ENCODE assay signal across 8 cellular contexts in the genomic region with DNA sequence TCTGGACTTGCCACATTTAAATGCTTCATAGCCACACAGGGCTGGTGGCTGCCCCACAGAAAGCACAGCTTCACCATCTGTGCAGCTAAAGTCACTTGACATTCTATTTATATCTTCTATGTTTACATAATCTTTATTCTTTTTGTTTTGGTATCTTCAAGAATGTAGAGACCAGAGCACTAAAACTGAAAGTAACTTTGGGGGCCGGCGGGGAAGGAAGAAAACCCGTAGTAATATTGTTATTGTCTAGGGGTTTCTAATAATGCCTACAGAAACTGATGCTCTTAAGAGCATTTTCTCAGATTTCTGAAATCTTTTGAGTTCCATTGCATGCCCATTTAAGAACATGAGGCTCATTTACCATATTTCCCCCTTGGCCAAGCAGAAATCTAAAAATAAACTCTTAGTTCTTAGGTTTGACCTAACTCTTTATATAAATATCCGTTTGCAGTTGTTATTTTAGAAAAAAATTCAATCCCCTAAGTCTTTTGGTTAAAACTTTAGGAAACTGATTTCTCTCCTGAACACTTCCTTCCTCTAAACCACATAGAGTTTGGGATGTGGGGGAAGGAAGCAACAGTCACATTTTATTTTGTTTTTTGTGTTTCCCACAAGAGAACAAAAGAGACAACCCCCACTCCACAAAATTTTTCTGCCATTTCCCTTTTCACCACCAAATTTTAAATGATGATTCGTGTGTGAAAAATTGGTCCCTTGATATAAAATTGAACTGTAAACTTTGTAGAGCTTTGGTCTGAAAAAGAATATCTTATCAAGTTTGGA.
A peak's percentile ranks its signal among the peaks of the same experiment; 100 is the strongest.
DNase-seq lines count a peak whose midpoint lies in the region; ATAC-seq, FAIRE-seq and TF ChIP-seq lines count a peak whose summit lies in the region.

No MANE protein-coding gene starts in this region.

- RAD21 ChIA-PET in GM12878 (lab: Charles Lee; ENCODE audit: unreplicated experiment) = interaction anchor here (1.0 kb wide), 1 partner anchor 19 kb away, joined by 3 read pairs; no protein-coding TSS in a partner anchor

- CTCF ChIA-PET in GM12878 (lab: Yijun Ruan, JAX) = no interaction called here

- ATAC-seq in GM19324 (IDR thresholded peaks at IDR 0.05; ENCODE audit: low FRiP score, unreplicated experiment) (peak; percentile 99), HG03159 (IDR thresholded peaks at IDR 0.05; ENCODE audit: unreplicated experiment) (peak; percentile 100), GM12878 (peak; percentile 98)

- H3K79me2 ChIP-seq in GM12878 (ENCODE audit: control insufficient read depth, insufficient read depth, low read length) = no peaks in the 10 kb centered on the region

- H3K27me3 ChIP-seq in GM12878 (replicated peaks in 1 of 2; ENCODE audit: control insufficient read depth in 2 of 2, insufficient read depth in 2 of 2, low read length in 1 of 2) = no peaks in the 10 kb centered on the region

- BruUV-seq in GM12878 (replicated peaks; lab: Mats Ljungman, UMichigan) = no TSS peak

- H3K4me1 ChIP-seq in GM12878 (ENCODE audit: control insufficient read depth, insufficient read depth, low read length) = peaks cover 5% of the 10 kb centered on the region; the same call in 1 of the 2 replicates

- no peak for TF ChIP-seq RAD21 in GM12878 (IDR thresholded peaks at IDR 0.05; ENCODE audit: insufficient read depth, low read depth, low read length)

- no peak overlapping the region for H3K27ac ChIP-seq in GM12878 (ENCODE audit: control insufficient read depth, insufficient read depth)

- FAIRE-seq in A204.1 (lab: Jason Lieb, UNC) = peak; percentile 25
- peak; percentile 70 for FAIRE-seq in GM12878 (lab: Jason Lieb, UNC)

- H3K9me3 ChIP-seq in GM12878 (replicated peaks; ENCODE audit: control insufficient read depth, insufficient read depth, low read length) = no peaks in the 10 kb centered on the region

- H3K9ac ChIP-seq in GM12878 (ENCODE audit: control insufficient read depth, insufficient read depth, low read length) = no peak overlapping the region

- H4K20me1 ChIP-seq in GM12878 (ENCODE audit: control insufficient read depth, insufficient read depth) = no peaks in the 10 kb centered on the region

- in situ Hi-C loops in GM12878 (cut with MboI) = no loop called here

- TF ChIP-seq POLR2A in GM12878 (IDR thresholded peaks at IDR 0.05; ENCODE audit: low read depth, low read length) = no peak

- H3K4me2 ChIP-seq in GM12878 (ENCODE audit: control insufficient read depth, insufficient read depth) = peak overlapping the region; percentile 46; the same call in 1 of the 2 replicates

- DNase-seq in GM12878 (ENCODE audit: low read depth, low spot score) (peak; percentile 38), skeletal muscle cell (ENCODE audit: low read depth) (no peak), SW480 (ENCODE audit: low spot score) (no peak), posterior vena cava (ENCODE audit: low spot score) (no peak), head of caudate nucleus (no peak)

- intact Hi-C loops in GM12878 (cut with micrococcal nuclease; ENCODE audit: unreplicated experiment) = no loop called here
- intact Hi-C loops in posterior vena cava (cut with DNase I) = no loop called here
- intact Hi-C loops in head of caudate nucleus (cut with DNase I) = no loop called here

- TF ChIP-seq CTCF in GM12878 (IDR thresholded peaks at IDR 0.05 in 2 of 3, conservative IDR thresholded peaks at IDR 0.05 in 1 of 3; ENCODE audit: control insufficient read depth in 2 of 3, extremely low read depth in 1 of 3, insufficient read depth in 1 of 3, low read depth in 3 of 3, low read length in 3 of 3) = no peak

- peak in 1 of 2 experiments; percentile 31; a peak in 1 of 4 replicates for TF ChIP-seq EP300 in GM12878 (IDR thresholded peaks at IDR 0.05; ENCODE audit: borderline replicate concordance in 1 of 2, control insufficient read depth in 1 of 2, low read depth in 2 of 2, low read length in 2 of 2)

- H3K36me3 ChIP-seq in GM12878 (ENCODE audit: control insufficient read depth in 2 of 2, insufficient read depth in 2 of 2, low read length in 1 of 2) = no peaks in the 10 kb centered on the region

- POLR2A ChIA-PET in GM12878 (lab: Charles Lee) = no interaction called here

- peak overlapping the region; percentile 60 for H2AFZ ChIP-seq in GM12878 (ENCODE audit: control insufficient read depth, low read depth, low read length)

- under 1% methylated on average over 5 of the region's 5 CpGs for WGBS in GM12878 (ENCODE audit: insufficient coverage, insufficient replicate concordance, low lambda C conversion rate, missing lambda C conversion rate)

- H3K4me3 ChIP-seq in GM12878 = 0 out of 2 replicates have a peak overlapping the region, but pooled peaks have one; percentile 5
- H3K4me3 ChIP-seq in skeletal muscle cell (ENCODE audit: low read depth, low read length) = peak overlapping the region; percentile 12

- SMC1A ChIA-PET in GM12878 (lab: Charles Lee; ENCODE audit: uncharacterized antibody, unreplicated experiment) = no interaction called here

TF ChIP-seq in GM12878, 131 proteins besides CTCF, POLR2A, EP300 and RAD21 (continues in another document):
- TF ChIP-seq JUNB (IDR thresholded peaks at IDR 0.05) (no peak), ZNF207 (IDR thresholded peaks at IDR 0.05; ENCODE audit: borderline replicate concordance) (no peak), CBX3 (IDR thresholded peaks at IDR 0.05; ENCODE audit: borderline replicate concordance, low read depth) (no peak), KDM1A (IDR thresholded peaks at IDR 0.05; ENCODE audit: borderline replicate concordance) (no peak), POLR2AphosphoS2 (IDR thresholded peaks at IDR 0.05; ENCODE audit: low read depth, low read length) (no peak), ZSCAN29 (IDR thresholded peaks at IDR 0.05) (no peak), ASH2L (IDR thresholded peaks at IDR 0.05; ENCODE audit: borderline replicate concordance, low read depth) (no peak), HDGF (IDR thresholded peaks at IDR 0.05) (no peak), NBN (IDR thresholded peaks at IDR 0.05) (no peak), GATAD2B (conservative IDR thresholded peaks at IDR 0.05; ENCODE audit: low read depth) (no peak), SMARCA5 (IDR thresholded peaks at IDR 0.05) (no peak), ZNF384 (IDR thresholded peaks at IDR 0.05; ENCODE audit: borderline replicate concordance, low read depth, low read length) (no peak), ESRRA (IDR thresholded peaks at IDR 0.05; ENCODE audit: low read length) (no peak), BHLHE40 (IDR thresholded peaks at IDR 0.05; ENCODE audit: borderline replicate concordance in 1 of 2, low read depth in 2 of 2, low read length in 1 of 2) (peak; percentile 42 to 66; a peak in 2 of 4 replicates), CBX5 (IDR thresholded peaks at IDR 0.05; ENCODE audit: low read depth) (no peak), NR2C1 (IDR thresholded peaks at IDR 0.05) (no peak)
- TF ChIP-seq, protein P1, sequence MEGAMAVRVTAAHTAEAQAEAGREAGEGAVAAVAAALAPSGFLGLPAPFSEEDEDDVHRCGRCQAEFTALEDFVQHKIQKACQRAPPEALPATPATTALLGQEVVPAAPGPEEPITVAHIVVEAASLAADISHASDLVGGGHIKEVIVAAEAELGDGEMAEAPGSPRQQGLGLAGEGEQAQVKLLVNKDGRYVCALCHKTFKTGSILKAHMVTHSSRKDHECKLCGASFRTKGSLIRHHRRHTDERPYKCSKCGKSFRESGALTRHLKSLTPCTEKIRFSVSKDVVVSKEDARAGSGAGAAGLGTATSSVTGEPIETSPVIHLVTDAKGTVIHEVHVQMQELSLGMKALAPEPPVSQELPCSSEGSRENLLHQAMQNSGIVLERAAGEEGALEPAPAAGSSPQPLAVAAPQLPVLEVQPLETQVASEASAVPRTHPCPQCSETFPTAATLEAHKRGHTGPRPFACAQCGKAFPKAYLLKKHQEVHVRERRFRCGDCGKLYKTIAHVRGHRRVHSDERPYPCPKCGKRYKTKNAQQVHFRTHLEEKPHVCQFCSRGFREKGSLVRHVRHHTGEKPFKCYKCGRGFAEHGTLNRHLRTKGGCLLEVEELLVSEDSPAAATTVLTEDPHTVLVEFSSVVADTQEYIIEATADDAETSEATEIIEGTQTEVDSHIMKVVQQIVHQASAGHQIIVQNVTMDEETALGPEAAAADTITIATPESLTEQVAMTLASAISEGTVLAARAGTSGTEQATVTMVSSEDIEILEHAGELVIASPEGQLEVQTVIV (IDR thresholded peaks at IDR 0.05; ENCODE audit: borderline replicate concordance, partially characterized antibody) = no peak
- TF ChIP-seq, protein P2, sequence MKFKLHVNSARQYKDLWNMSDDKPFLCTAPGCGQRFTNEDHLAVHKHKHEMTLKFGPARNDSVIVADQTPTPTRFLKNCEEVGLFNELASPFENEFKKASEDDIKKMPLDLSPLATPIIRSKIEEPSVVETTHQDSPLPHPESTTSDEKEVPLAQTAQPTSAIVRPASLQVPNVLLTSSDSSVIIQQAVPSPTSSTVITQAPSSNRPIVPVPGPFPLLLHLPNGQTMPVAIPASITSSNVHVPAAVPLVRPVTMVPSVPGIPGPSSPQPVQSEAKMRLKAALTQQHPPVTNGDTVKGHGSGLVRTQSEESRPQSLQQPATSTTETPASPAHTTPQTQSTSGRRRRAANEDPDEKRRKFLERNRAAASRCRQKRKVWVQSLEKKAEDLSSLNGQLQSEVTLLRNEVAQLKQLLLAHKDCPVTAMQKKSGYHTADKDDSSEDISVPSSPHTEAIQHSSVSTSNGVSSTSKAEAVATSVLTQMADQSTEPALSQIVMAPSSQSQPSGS (IDR thresholded peaks at IDR 0.05; ENCODE audit: low read length) = peak; percentile 48; the same call in 1 of the 2 replicates
- TF ChIP-seq, protein P3, sequence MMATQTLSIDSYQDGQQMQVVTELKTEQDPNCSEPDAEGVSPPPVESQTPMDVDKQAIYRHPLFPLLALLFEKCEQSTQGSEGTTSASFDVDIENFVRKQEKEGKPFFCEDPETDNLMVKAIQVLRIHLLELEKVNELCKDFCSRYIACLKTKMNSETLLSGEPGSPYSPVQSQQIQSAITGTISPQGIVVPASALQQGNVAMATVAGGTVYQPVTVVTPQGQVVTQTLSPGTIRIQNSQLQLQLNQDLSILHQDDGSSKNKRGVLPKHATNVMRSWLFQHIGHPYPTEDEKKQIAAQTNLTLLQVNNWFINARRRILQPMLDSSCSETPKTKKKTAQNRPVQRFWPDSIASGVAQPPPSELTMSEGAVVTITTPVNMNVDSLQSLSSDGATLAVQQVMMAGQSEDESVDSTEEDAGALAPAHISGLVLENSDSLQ (IDR thresholded peaks at IDR 0.05) = no peak
